1 cellular context compared by ENCODE assay signal in genomic region chr12:114690267-114691135, GRCh38.
TF ChIP-seq lines count a peak whose summit lies in the region.

No MANE protein-coding gene starts in this region.

TF ChIP-seq in SK-N-SH, 30 proteins besides CTCF, POLR2A, EP300 and RAD21 (continued from another document):
- no peak for TF ChIP-seq REST (IDR thresholded peaks at IDR 0.05; ENCODE audit: low read depth, low read length)
- TF ChIP-seq NFIC (IDR thresholded peaks at IDR 0.05; ENCODE audit: borderline replicate concordance) = no peak
- TF ChIP-seq JUND (IDR thresholded peaks at IDR 0.05) = no peak
- no peak for TF ChIP-seq SMC3 (IDR thresholded peaks at IDR 0.05; ENCODE audit: low read depth, low read length)
- no peak for TF ChIP-seq FOXM1 (IDR thresholded peaks at IDR 0.05; ENCODE audit: low read depth)
